Comparison of ENCODE assay signal across 9 cellular contexts in genomic region chr7:34995757-34996156, GRCh38.
"Had no signal": no experiment of that assay in that cellular context is flagged by ENCODE, and none has a peak within 500 bp of the region (broad histone marks: within the 10 kb centered on the region; RNA-seq: fewer than 3 reads in every experiment).

No MANE protein-coding gene starts in this region.

- H3K36me3 ChIP-seq: HAP-1 had no signal

- DNase-seq: GM23248, GOT3, H7, HFFc6, IMR-90, KBM-7 had no signal

- H3K4me3 ChIP-seq: GM23248, HAP-1 had no signal

- FAIRE-seq: HTR-8/SVneo had no signal

- H2AFZ ChIP-seq: GM23248 had no signal

- H3K9me3 ChIP-seq: HAP-1 had no signal

- H3K4me2 ChIP-seq: KMS-11 had no signal

- H3K9ac ChIP-seq: GM23248, KMS-11 had no signal

- H3K27ac ChIP-seq: GM23248, KMS-11 had no signal

- H3K4me1 ChIP-seq: HAP-1 had no signal
